21 cellular contexts compared by ENCODE assay signal in the genomic region with DNA sequence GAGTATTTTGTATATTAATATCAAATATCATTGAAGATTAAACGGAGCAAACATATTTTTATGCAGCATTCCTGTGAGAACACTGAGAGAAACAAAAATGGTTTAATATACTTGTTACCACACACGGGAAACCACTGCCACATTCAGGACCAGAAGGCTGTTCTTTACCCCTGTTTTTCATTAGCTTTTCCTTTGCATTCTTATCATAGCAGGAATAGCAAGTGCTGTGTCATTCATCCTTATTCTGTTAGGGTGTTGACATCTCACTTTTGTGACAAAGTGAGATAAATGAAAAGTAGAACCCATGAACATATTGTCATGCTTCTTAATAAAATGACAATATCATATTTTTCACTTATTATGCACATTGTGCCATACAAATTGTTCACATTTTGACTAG.
A peak's percentile ranks its signal among the peaks of the same experiment; 100 is the strongest.
DNase-seq lines count a peak whose midpoint lies in the region; ATAC-seq lines count a peak whose summit lies in the region.
"Had no signal": no experiment of that assay in that cellular context is flagged by ENCODE, and none has a peak within 500 bp of the region (broad histone marks: within the 10 kb centered on the region; RNA-seq: fewer than 3 reads in every experiment).

No MANE protein-coding gene starts in this region.

- no peak overlapping the region for H4K8ac ChIP-seq in trophoblast cell (ENCODE audit: low read depth, low read length)

- no CpG with 5 or more reads among the region's 2 CpGs for WGBS in trophoblast cell (ENCODE audit: extremely low coverage, insufficient coverage, insufficient read length)

- H3K79me1 ChIP-seq in trophoblast cell (ENCODE audit: low read length) = no peaks in the 10 kb centered on the region

- H3K4me1 ChIP-seq in trophoblast cell (ENCODE audit: control insufficient read depth in 1 of 2, insufficient read depth in 2 of 2, low read length in 2 of 2) = no peaks in the 10 kb centered on the region

- no peak overlapping the region for H2BK5ac ChIP-seq in trophoblast cell (ENCODE audit: low read depth, low read length, poor library complexity)

- H2BK12ac ChIP-seq in trophoblast cell (ENCODE audit: low read length) = no peak overlapping the region

- no peaks in the 10 kb centered on the region for H3K9me3 Mint-ChIP-seq in stimulated activated effector memory CD8-positive, alpha-beta T cell treated with anti-CD3 and anti-CD28 coated beads, Interleukin-12 subunit alpha, Interleukin-12 subunit beta, amount 100 ng/mL, for 72 hours

- no peak overlapping the region for H2AK5ac ChIP-seq in trophoblast cell (ENCODE audit: low read length)

- H3K23ac ChIP-seq in trophoblast cell (ENCODE audit: low read length) = no peak overlapping the region

- no peak overlapping the region for H3K27ac Mint-ChIP-seq in stimulated activated effector memory CD8-positive, alpha-beta T cell treated with anti-CD3 and anti-CD28 coated beads, Interleukin-12 subunit alpha, Interleukin-12 subunit beta, amount 100 ng/mL, for 72 hours
- H3K27ac Mint-ChIP-seq: HFFc6 had no signal

- DNase-seq in GDM1 (lab: John Stamatoyannopoulos, UW) (peak; percentile 75), UCSD-AML1 (lab: John Stamatoyannopoulos, UW; ENCODE audit: unreplicated experiment) (peak; percentile 12), fibroblast of gingiva (ENCODE audit: low read depth) (peak; percentile 34), trophoblast cell (peak; percentile 1 to 60), NK-92 (lab: John Stamatoyannopoulos, UW; ENCODE audit: unreplicated experiment) (no peak), MV-4-11 (lab: John Stamatoyannopoulos, UW) (no peak)
- DNase-seq in stimulated activated effector memory CD8-positive, alpha-beta T cell treated with anti-CD3 and anti-CD28 coated beads, Interleukin-12 subunit alpha, Interleukin-12 subunit beta, amount 100 ng/mL, for 72 hours (ENCODE audit: low spot score in 2 of 2) = no peak
- DNase-seq: C1 segment of cervical spinal cord; DMS79; H7; HFFc6; IMR-90; NCI-H1048; NCI-H1436 treated with DMSO at 0.1 percent for 48 hours; NCI-H2029; NCI-H2171; NCI-H446; NCI-H69; NK-92 treated with Interleukin-12 subunit alpha and Interleukin-12 subunit beta, amount 100 ng/mL, for 24 hours; SIG-M5 had no signal

- no peak overlapping the region for H3K9ac ChIP-seq in trophoblast cell (ENCODE audit: low read length)

- no peak overlapping the region for H3K4me3 ChIP-seq in trophoblast cell (ENCODE audit: low read depth, low read length)

- H3K14ac ChIP-seq in trophoblast cell (ENCODE audit: low read length) = no peak overlapping the region

- H3K9me3 ChIP-seq in trophoblast cell (ENCODE audit: insufficient read depth, low read depth, low read length) = no peaks in the 10 kb centered on the region

- no peak overlapping the region for H4K91ac ChIP-seq in trophoblast cell (ENCODE audit: low read depth, low read length)

- H3K79me2 ChIP-seq in trophoblast cell (ENCODE audit: control insufficient read depth, insufficient read depth, low read length, poor library complexity) = no peaks in the 10 kb centered on the region

- no peak overlapping the region for H3K18ac ChIP-seq in trophoblast cell (ENCODE audit: low read length)

- no peak overlapping the region for H3K27ac ChIP-seq in trophoblast cell (ENCODE audit: low read depth, low read length)
- H3K27ac ChIP-seq: HL-60 had no signal

- H2BK120ac ChIP-seq in trophoblast cell (ENCODE audit: insufficient read depth, low read length, poor library complexity) = no peak overlapping the region

- no peak overlapping the region for H4K12ac ChIP-seq in trophoblast cell (ENCODE audit: low read depth, low read length)

- no peak overlapping the region for H3K4ac ChIP-seq in trophoblast cell (ENCODE audit: low read depth, low read length)

- no peak overlapping the region for H2AFZ ChIP-seq in trophoblast cell (ENCODE audit: insufficient read depth, low read length, poor library complexity)

- H3K36me3 Mint-ChIP-seq in stimulated activated effector memory CD8-positive, alpha-beta T cell treated with anti-CD3 and anti-CD28 coated beads, Interleukin-12 subunit alpha, Interleukin-12 subunit beta, amount 100 ng/mL, for 72 hours = no peaks in the 10 kb centered on the region

- ATAC-seq in stimulated activated effector memory CD8-positive, alpha-beta T cell treated with anti-CD3 and anti-CD28 coated beads, Interleukin-12 subunit alpha, Interleukin-12 subunit beta, amount 100 ng/mL, for 72 hours = no peak

- no peak overlapping the region for H3K4me3 Mint-ChIP-seq in stimulated activated effector memory CD8-positive, alpha-beta T cell treated with anti-CD3 and anti-CD28 coated beads, Interleukin-12 subunit alpha, Interleukin-12 subunit beta, amount 100 ng/mL, for 72 hours
- H3K4me3 Mint-ChIP-seq: HFFc6 had no signal

- H3K4me2 ChIP-seq in trophoblast cell (ENCODE audit: low read length) = no peak overlapping the region

- no peaks in the 10 kb centered on the region for H3K4me1 Mint-ChIP-seq in stimulated activated effector memory CD8-positive, alpha-beta T cell treated with anti-CD3 and anti-CD28 coated beads, Interleukin-12 subunit alpha, Interleukin-12 subunit beta, amount 100 ng/mL, for 72 hours

- no peaks in the 10 kb centered on the region for H3K36me3 ChIP-seq in trophoblast cell (ENCODE audit: control insufficient read depth in 1 of 2, insufficient read depth in 2 of 2, low read length in 2 of 2)

- H3K27me3 ChIP-seq in trophoblast cell (ENCODE audit: insufficient read depth, low read length) = no peaks in the 10 kb centered on the region

Comparison
In these comparisons a context has a peak if more than half of its experiments do, and no peak if none do; other contexts are left out.
1. DNase-seq: peak in GDM1 (single experiment), UCSD-AML1 (single experiment), fibroblast of gingiva (single experiment) and trophoblast cell (2 of 2); none in NK-92 (single experiment), stimulated activated effector memory CD8-positive, alpha-beta T cell treated with anti-CD3 and anti-CD28 coated beads, Interleukin-12 subunit alpha, Interleukin-12 subunit beta, amount 100 ng/mL, for 72 hours (0 of 2) and MV-4-11 (single experiment).